21 cellular contexts compared by ENCODE assay signal in genomic region chr10:66629976-66630375, GRCh38.
A peak's percentile ranks its signal among the peaks of the same experiment; 100 is the strongest.
DNase-seq lines count a peak whose midpoint lies in the region; ATAC-seq, FAIRE-seq and TF ChIP-seq lines count a peak whose summit lies in the region.
"Had no signal": no experiment of that assay in that cellular context is flagged by ENCODE, and none has a peak within 500 bp of the region (broad histone marks: within the 10 kb centered on the region; RNA-seq: fewer than 3 reads in every experiment).

No MANE protein-coding gene starts in this region.

- no peaks in the 10 kb centered on the region for H4K20me1 ChIP-seq in neural progenitor cell (ENCODE audit: low read depth)

- no peak overlapping the region for H2AFZ ChIP-seq in neural progenitor cell (replicated peaks)

- ATAC-seq in foreskin keratinocyte (peak; percentile 79), HG03135 (IDR thresholded peaks at IDR 0.05; ENCODE audit: unreplicated experiment) (no peak), GM19023 (IDR thresholded peaks at IDR 0.05; ENCODE audit: unreplicated experiment) (no peak)

- no peaks in the 10 kb centered on the region for H3K36me3 ChIP-seq in adipocyte (ENCODE audit: control insufficient read depth, insufficient read depth, low read length, severe bottlenecking)
- no peaks in the 10 kb centered on the region for H3K36me3 ChIP-seq in neural progenitor cell

- H3K79me2 ChIP-seq in neural progenitor cell (ENCODE audit: low read depth) = no peaks in the 10 kb centered on the region

- TF ChIP-seq CTCF in foreskin keratinocyte (conservative IDR thresholded peaks at IDR 0.05) (no peak), neural progenitor cell (IDR thresholded peaks at IDR 0.05) (no peak), D721Med (IDR thresholded peaks at IDR 0.05; ENCODE audit: insufficient read depth, missing control alignments) (no peak)

- H3K27ac ChIP-seq in foreskin keratinocyte = no peak overlapping the region
- H3K27ac ChIP-seq in neural progenitor cell = no peak overlapping the region
- H3K27ac ChIP-seq: C4-2B, HL-60 had no signal

- H3K9ac ChIP-seq in adipocyte (ENCODE audit: low read length) (no peak overlapping the region), neural progenitor cell (no peak overlapping the region)

- no peaks in the 10 kb centered on the region for H3K4me1 Mint-ChIP-seq in neural progenitor cell

- no peaks in the 10 kb centered on the region for H3K9me3 Mint-ChIP-seq in neural progenitor cell

- H3K27ac Mint-ChIP-seq in neural progenitor cell = no peak overlapping the region

- FAIRE-seq in D721Med (lab: Jason Lieb, UNC) = no peak
- FAIRE-seq: GM12891, RCC 7860 had no signal

- DNase-seq in HS-5 (ENCODE audit: low read depth) (peak; percentile 44), adipocyte (ENCODE audit: low read depth) (peak; percentile 41), foreskin keratinocyte (peak; percentile 33 to 72), neural progenitor cell (ENCODE audit: low spot score) (no peak), D721Med (ENCODE audit: insufficient read length, low spot score) (no peak)
- DNase-seq: ACHN, AML-193, Kasumi-1, MM.1S, NCI-H1092 treated with DMSO at 0.1 percent for 48 hours, NCI-H146, NCI-H2081, NCI-H2171 treated with DMSO at 0.1 percent for 48 hours, Right ventricle myocardium superior, SW 1271 had no signal

- H3K9me3 ChIP-seq in adipocyte (ENCODE audit: control insufficient read depth, low read length) (no peaks in the 10 kb centered on the region), neural progenitor cell (ENCODE audit: low read depth) (no peaks in the 10 kb centered on the region)

- H3K36me3 Mint-ChIP-seq in neural progenitor cell = no peaks in the 10 kb centered on the region

- no peak overlapping the region for H3K4me2 ChIP-seq in neural progenitor cell

- no peak overlapping the region for H3K4me3 ChIP-seq in adipocyte (ENCODE audit: low read length)
- no peak overlapping the region for H3K4me3 ChIP-seq in neural progenitor cell

- H3K27me3 ChIP-seq in adipocyte (replicated peaks; ENCODE audit: control insufficient read depth, insufficient read depth, low read length) (no peaks in the 10 kb centered on the region), foreskin keratinocyte (no peaks in the 10 kb centered on the region), neural progenitor cell (no peaks in the 10 kb centered on the region)

- peaks cover 10% of the 10 kb centered on the region for H3K4me1 ChIP-seq in adipocyte (ENCODE audit: control insufficient read depth, insufficient read depth, low read length)
- H3K4me1 ChIP-seq in foreskin keratinocyte = peaks cover 8% of the 10 kb centered on the region
- no peaks in the 10 kb centered on the region for H3K4me1 ChIP-seq in neural progenitor cell

- no peak overlapping the region for H3K4me3 Mint-ChIP-seq in neural progenitor cell

- H3F3A ChIP-seq in neural progenitor cell (ENCODE audit: low read depth) = no peaks in the 10 kb centered on the region

- H3K27me3 Mint-ChIP-seq in neural progenitor cell (ENCODE audit: insufficient read depth, low read depth) = no peaks in the 10 kb centered on the region

Comparison
In these comparisons a context has a peak if more than half of its experiments do, and no peak if none do; other contexts are left out.
1. DNase-seq: peak in HS-5 (single experiment), adipocyte (single experiment) and foreskin keratinocyte (2 of 2); none in neural progenitor cell (single experiment) and D721Med (single experiment).